Comparison of ENCODE assay signal across 8 cellular contexts in genomic region chr17:75109407-75110236, GRCh38. TPM values are rescaled to one million over a fixed set of nuclear protein-coding genes. Genes with fewer than 3 reads are reported as not detected.
DNase-seq lines count a peak whose midpoint lies in the region; ATAC-seq and TF ChIP-seq lines count a peak whose summit lies in the region.

TSS of gene ARMC7 (plus strand) at chr17:75109969. CDS start at chr17:75110289, 320 bp downstream.

- H3K4me3 ChIP-seq in esophagus squamous epithelium, result peak within 1 kb of the TSS; percentile 73 to 91 (median 89)

- WGBS in esophagus squamous epithelium, 2 donors, result 0% methylated on average over 8 to 18 of the region's 68 CpGs

- peaks cover 0 to 8% (median 0%) of the 10 kb centered on the region in 3 donors for H3K36me3 ChIP-seq in esophagus squamous epithelium

- H3K27ac Mint-ChIP-seq in activated T-cell treated with anti-CD3 and anti-CD28 coated beads, Interleukin-2, amount 50 U/mL, for 24 hours, result peak within 1 kb of the TSS; percentile 94
- peak within 1 kb of the TSS; percentile 39 to 93 (median 66) for H3K27ac Mint-ChIP-seq in naive B cell
- peak within 1 kb of the TSS; percentile 72 for H3K27ac Mint-ChIP-seq in stimulated activated effector memory CD8-positive, alpha-beta T cell treated with anti-CD3 and anti-CD28 coated beads, Interleukin-12 subunit alpha, Interleukin-12 subunit beta, amount 100 ng/mL, for 72 hours

- ATAC-seq in GM21576 (IDR thresholded peaks at IDR 0.05; ENCODE audit: unreplicated experiment) (peak; percentile 51), naive B cell (ENCODE audit: low read depth in 2 of 2) (peak; percentile 74 to 75)
- peak; percentile 89 for ATAC-seq in stimulated activated effector memory CD8-positive, alpha-beta T cell treated with anti-CD3 and anti-CD28 coated beads, Interleukin-12 subunit alpha, Interleukin-12 subunit beta, amount 100 ng/mL, for 72 hours

- H3K4me3 Mint-ChIP-seq in activated T-cell treated with anti-CD3 and anti-CD28 coated beads, Interleukin-2, amount 50 U/mL, for 24 hours, result peak within 1 kb of the TSS; percentile 90
- H3K4me3 Mint-ChIP-seq in naive B cell, result peak within 1 kb of the TSS; percentile 79 to 93 (median 88)
- peak within 1 kb of the TSS; percentile 79 for H3K4me3 Mint-ChIP-seq in stimulated activated effector memory CD8-positive, alpha-beta T cell treated with anti-CD3 and anti-CD28 coated beads, Interleukin-12 subunit alpha, Interleukin-12 subunit beta, amount 100 ng/mL, for 72 hours

- intact Hi-C loops in esophagus squamous epithelium (cut with DNase I), result loop anchor here (5.0 to 10.0 kb wide), 2 partner anchors 93 to 145 kb away; no protein-coding TSS in a partner anchor

- TF ChIP-seq POLR2A in esophagus squamous epithelium (IDR thresholded peaks at IDR 0.05), result peak in 2 of 4 donors; percentile 75 to 79

- peaks cover 18 to 46% (median 25%) of the 10 kb centered on the region in 3 donors for H3K4me1 ChIP-seq in esophagus squamous epithelium

- DNase-seq in DMS 273 treated with DMSO at 0.1 percent for 48 hours (lab: John Stamatoyannopoulos, UW) (peak; percentile 60), KBM-7 (peak; percentile 90), esophagus squamous epithelium (lab: John Stamatoyannopoulos, UW) (peak; percentile 30), naive B cell (peak; percentile 91)
- DNase-seq in activated T-cell treated with anti-CD3 and anti-CD28 coated beads, Interleukin-2, amount 50 U/mL, for 24 hours, result peak; percentile 97
- DNase-seq in stimulated activated effector memory CD8-positive, alpha-beta T cell treated with anti-CD3 and anti-CD28 coated beads, Interleukin-12 subunit alpha, Interleukin-12 subunit beta, amount 100 ng/mL, for 72 hours (ENCODE audit: low spot score in 2 of 2), result peak; percentile 90 to 96

- no peaks in the 10 kb centered on the region for H3K9me3 Mint-ChIP-seq in activated T-cell treated with anti-CD3 and anti-CD28 coated beads, Interleukin-2, amount 50 U/mL, for 24 hours
- H3K9me3 Mint-ChIP-seq in naive B cell, result no peaks in the 10 kb centered on the region
- H3K9me3 Mint-ChIP-seq in stimulated activated effector memory CD8-positive, alpha-beta T cell treated with anti-CD3 and anti-CD28 coated beads, Interleukin-12 subunit alpha, Interleukin-12 subunit beta, amount 100 ng/mL, for 72 hours, result no peaks in the 10 kb centered on the region

- peaks cover 36% of the 10 kb centered on the region for H3K4me1 Mint-ChIP-seq in activated T-cell treated with anti-CD3 and anti-CD28 coated beads, Interleukin-2, amount 50 U/mL, for 24 hours (ENCODE audit: low read depth)
- H3K4me1 Mint-ChIP-seq in naive B cell, result peaks cover 25 to 38% (median 38%) of the 10 kb centered on the region in 3 donors
- peaks cover 38% of the 10 kb centered on the region for H3K4me1 Mint-ChIP-seq in stimulated activated effector memory CD8-positive, alpha-beta T cell treated with anti-CD3 and anti-CD28 coated beads, Interleukin-12 subunit alpha, Interleukin-12 subunit beta, amount 100 ng/mL, for 72 hours

- H3K27me3 ChIP-seq in esophagus squamous epithelium, result no peaks in the 10 kb centered on the region

- peak within 1 kb of the TSS; percentile 73 to 92 (median 90) for H3K27ac ChIP-seq in esophagus squamous epithelium

- H3K36me3 Mint-ChIP-seq in activated T-cell treated with anti-CD3 and anti-CD28 coated beads, Interleukin-2, amount 50 U/mL, for 24 hours (ENCODE audit: low read depth), result peaks cover 17% of the 10 kb centered on the region
- H3K36me3 Mint-ChIP-seq in naive B cell, result peaks cover 0 to 8% of the 10 kb centered on the region in 2 donors
- H3K36me3 Mint-ChIP-seq in stimulated activated effector memory CD8-positive, alpha-beta T cell treated with anti-CD3 and anti-CD28 coated beads, Interleukin-12 subunit alpha, Interleukin-12 subunit beta, amount 100 ng/mL, for 72 hours, result peaks cover 20% of the 10 kb centered on the region

- no peaks in the 10 kb centered on the region for H3K9me3 ChIP-seq in esophagus squamous epithelium

- H3K27me3 Mint-ChIP-seq in activated T-cell treated with anti-CD3 and anti-CD28 coated beads, Interleukin-2, amount 50 U/mL, for 24 hours, result no peaks in the 10 kb centered on the region
- peaks cover 0 to 15% (median 0%) of the 10 kb centered on the region in 3 donors for H3K27me3 Mint-ChIP-seq in naive B cell

- peak in 1 of 6 experiments; percentile 12 for TF ChIP-seq CTCF in esophagus squamous epithelium (IDR thresholded peaks at IDR 0.05)

- in situ Hi-C loops in KBM-7 (cut with MboI; ENCODE audit: low pct_unique_long_range_greater_than_20kb, low sequenced_read_pairs), result no loop called here

TF ChIP-seq in PFSK-1, 5 proteins besides CTCF, POLR2A, EP300 and RAD21:
- TF ChIP-seq REST (IDR thresholded peaks at IDR 0.05; ENCODE audit: insufficient read depth in 1 of 2, low read depth in 2 of 2, low read length in 2 of 2), result peak in 1 of 2 experiments; percentile 57; a peak in 1 of 4 replicates
- peak; percentile 63 for TF ChIP-seq FOXP2 (optimal IDR thresholded peaks at IDR 0.05; ENCODE audit: borderline replicate concordance, extremely low read depth, extremely low read length, insufficient read depth)
- TF ChIP-seq SIN3A (IDR thresholded peaks at IDR 0.05; ENCODE audit: borderline replicate concordance, insufficient read depth, low read length), result no peak; the same call in 1 of the 2 replicates
- peak; percentile 77; the same call in 1 of the 2 replicates for TF ChIP-seq TAF1 (IDR thresholded peaks at IDR 0.05; ENCODE audit: borderline replicate concordance, insufficient read depth, low read length)
- peak; percentile 95 for TF ChIP-seq POLR2AphosphoS5 (IDR thresholded peaks at IDR 0.05; ENCODE audit: low read depth, low read length)

RNA-seq across cellular contexts. Expression of gene ARMC7, which starts in this region (rescaled TPM):
- polyA plus RNA-seq in PFSK-1 (2012; ENCODE audit: insufficient read length, low read depth), result 18.5 TPM
- 1 to 10 TPM; 4.0 to 9.1 (median 5.3) TPM for total RNA-seq in esophagus squamous epithelium
- 1 to 10 TPM; 2.0 to 6.0 (median 4.5) TPM for polyA plus RNA-seq in naive B cell (ENCODE audit: low read depth in 6 of 6)

Comparison
In these comparisons a context has a peak if more than half of its experiments do, and no peak if none do; other contexts are left out.
1. Peak in every context shown above with its lines: DNase-seq, ATAC-seq, H3K4me3 ChIP-seq and H3K27ac ChIP-seq.
2. DNase-seq: peak in every context shown above with its lines; median percentile 97 in activated T-cell treated with anti-CD3 and anti-CD28 coated beads, Interleukin-2, amount 50 U/mL, for 24 hours; 93 in stimulated activated effector memory CD8-positive, alpha-beta T cell treated with anti-CD3 and anti-CD28 coated beads, Interleukin-12 subunit alpha, Interleukin-12 subunit beta, amount 100 ng/mL, for 72 hours; 91 in naive B cell; 90 in KBM-7; 60 in DMS 273 treated with DMSO at 0.1 percent for 48 hours; 30 in esophagus squamous epithelium.